ENCODE assay signal across 17 cellular contexts in genomic region chr15:49460411-49460941, GRCh38. TPM values are rescaled to one million over a fixed set of nuclear protein-coding genes. Genes with fewer than 3 reads are reported as not detected.
"Had no signal": no experiment of that assay in that cellular context is flagged by ENCODE, and none has a peak within 500 bp of the region (broad histone marks: within the 10 kb centered on the region; RNA-seq: fewer than 3 reads in every experiment).

No MANE protein-coding gene starts in this region.

- DNase-seq: activated CD4-positive, alpha-beta T cell treated with anti-CD3 and anti-CD28 coated beads, Interleukin-2, amount 50 U/mL, for 4 hours; activated effector memory CD4-positive, alpha-beta T cell treated with Interleukin-2 at 50 U/mL for 16 hours; activated T-cell treated with anti-CD3 and anti-CD28 coated beads, Interleukin-2, amount 50 U/mL, for 24 hours; cerebellar nuclear complex; effector memory CD8-positive, alpha-beta T cell; gastrocnemius medialis; naive B cell; posterior cingulate gyrus; spleen; stimulated activated CD4-positive, alpha-beta T cell treated with anti-CD3 and anti-CD28 coated beads, Interleukin-1b, Interleukin-23, amount 100 ng/mL, for 48 hours; substantia nigra; SW 1271 had no signal

- H3K27me3 ChIP-seq: gastrocnemius medialis, neutrophil, spleen had no signal

- ATAC-seq: activated CD4-positive, CD25-positive, alpha-beta regulatory T cell treated with anti-CD3 and anti-CD28 coated beads, Interleukin-2, amount 50 U/mL, for 24 hours; effector memory CD8-positive, alpha-beta T cell; gastrocnemius medialis; stimulated activated memory B cell treated with anti-CD40 and anti-IgM and Interleukin-4, amounts not matched to agents 10 μg/mL and 1 μg/mL and 100 μg/mL, for 72 hours had no signal

- H3K9me3 ChIP-seq: gastrocnemius medialis, neutrophil, spleen had no signal

- H3K4me3 ChIP-seq: gastrocnemius medialis, spleen had no signal

- H3K36me3 ChIP-seq: gastrocnemius medialis, neutrophil, spleen had no signal

- H3K27ac ChIP-seq: gastrocnemius medialis, neutrophil, spleen had no signal

RNA-seq across cellular contexts. Expression of gene FGF7, which starts 37.4 kb away (rescaled TPM):
- total RNA-seq: epithelial cell of proximal tubule had no signal
- polyA plus RNA-seq: keratinocyte had no signal
